2 cellular contexts compared by ENCODE assay signal in the genomic region with DNA sequence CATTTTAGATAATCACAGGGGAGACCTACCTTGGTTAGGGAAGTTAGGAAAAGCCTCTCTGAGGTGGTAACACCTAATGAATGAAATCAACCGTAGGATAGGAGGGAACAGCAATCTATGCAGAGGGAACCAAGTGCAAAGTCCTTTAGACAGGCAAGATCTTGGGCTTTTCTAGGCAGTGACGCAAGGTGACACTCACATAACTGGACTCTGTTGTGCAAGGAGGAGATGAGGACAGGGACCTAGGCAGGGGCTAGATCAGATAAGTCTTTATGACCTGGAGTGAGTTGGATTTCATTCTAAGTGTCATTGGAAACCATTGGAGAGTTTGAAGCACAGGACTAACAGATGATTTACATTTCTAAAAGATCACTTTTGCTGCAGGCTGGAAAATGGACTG.
TF ChIP-seq lines count a peak whose summit lies in the region.

No MANE protein-coding gene starts in this region.

TF ChIP-seq in HepG2, 621 proteins besides CTCF, POLR2A, EP300 and RAD21:
- 0 out of 2 replicates have a peak, but pooled peaks have one; percentile 15 for TF ChIP-seq HNF4A (CRISPR knock-in tag; IDR thresholded peaks at IDR 0.05)
- TF ChIP-seq HNRNPUL1 (IDR thresholded peaks at IDR 0.05; ENCODE audit: low read depth, low read length): no peak
- TF ChIP-seq SAP130 (CRISPR knock-in tag; IDR thresholded peaks at IDR 0.05; ENCODE audit: low read depth): no peak
- no peak for TF ChIP-seq YY1 (IDR thresholded peaks at IDR 0.05; ENCODE audit: insufficient read depth, insufficient replicate concordance, low read depth, low read length)
- TF ChIP-seq CEBPB (IDR thresholded peaks at IDR 0.05; ENCODE audit: borderline replicate concordance, low read depth, low read length): peak; percentile 60; the same call in 1 of the 2 replicates

TF ChIP-seq in K562, 482 proteins besides CTCF, POLR2A, EP300 and RAD21:
- TF ChIP-seq CEBPB (tag; IDR thresholded peaks at IDR 0.05) (peak; percentile 58; the same call in 1 of the 2 replicates), SNRNP70 (optimal IDR thresholded peaks at IDR 0.05; ENCODE audit: low read depth, low read length) (no peak), HDAC3 (IDR thresholded peaks at IDR 0.05; ENCODE audit: borderline replicate concordance, partially characterized antibody) (no peak), MECOM (CRISPR knock-in tag; IDR thresholded peaks at IDR 0.05) (peak; percentile 77), NR2C1 (IDR thresholded peaks at IDR 0.05) (no peak), NR2C1 (tag; IDR thresholded peaks at IDR 0.05) (peak; percentile 11; the same call in 1 of the 2 replicates), IFI16 (CRISPR knock-in tag; IDR thresholded peaks at IDR 0.05) (no peak), ZNF76 (CRISPR knock-in tag; IDR thresholded peaks at IDR 0.05; ENCODE audit: borderline replicate concordance) (no peak), CEBPG (CRISPR knock-in tag; IDR thresholded peaks at IDR 0.05) (no peak), CEBPG (tag; conservative IDR thresholded peaks at IDR 0.05 in 1 of 2, IDR thresholded peaks at IDR 0.05 in 1 of 2) (peak; percentile 46 to 55; a peak in 3 of 4 replicates)
- TF ChIP-seq, protein P1, sequence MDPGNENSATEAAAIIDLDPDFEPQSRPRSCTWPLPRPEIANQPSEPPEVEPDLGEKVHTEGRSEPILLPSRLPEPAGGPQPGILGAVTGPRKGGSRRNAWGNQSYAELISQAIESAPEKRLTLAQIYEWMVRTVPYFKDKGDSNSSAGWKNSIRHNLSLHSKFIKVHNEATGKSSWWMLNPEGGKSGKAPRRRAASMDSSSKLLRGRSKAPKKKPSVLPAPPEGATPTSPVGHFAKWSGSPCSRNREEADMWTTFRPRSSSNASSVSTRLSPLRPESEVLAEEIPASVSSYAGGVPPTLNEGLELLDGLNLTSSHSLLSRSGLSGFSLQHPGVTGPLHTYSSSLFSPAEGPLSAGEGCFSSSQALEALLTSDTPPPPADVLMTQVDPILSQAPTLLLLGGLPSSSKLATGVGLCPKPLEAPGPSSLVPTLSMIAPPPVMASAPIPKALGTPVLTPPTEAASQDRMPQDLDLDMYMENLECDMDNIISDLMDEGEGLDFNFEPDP (CRISPR knock-in tag; IDR thresholded peaks at IDR 0.05): no peak
